8 cellular contexts compared by ENCODE assay signal in the genomic region with DNA sequence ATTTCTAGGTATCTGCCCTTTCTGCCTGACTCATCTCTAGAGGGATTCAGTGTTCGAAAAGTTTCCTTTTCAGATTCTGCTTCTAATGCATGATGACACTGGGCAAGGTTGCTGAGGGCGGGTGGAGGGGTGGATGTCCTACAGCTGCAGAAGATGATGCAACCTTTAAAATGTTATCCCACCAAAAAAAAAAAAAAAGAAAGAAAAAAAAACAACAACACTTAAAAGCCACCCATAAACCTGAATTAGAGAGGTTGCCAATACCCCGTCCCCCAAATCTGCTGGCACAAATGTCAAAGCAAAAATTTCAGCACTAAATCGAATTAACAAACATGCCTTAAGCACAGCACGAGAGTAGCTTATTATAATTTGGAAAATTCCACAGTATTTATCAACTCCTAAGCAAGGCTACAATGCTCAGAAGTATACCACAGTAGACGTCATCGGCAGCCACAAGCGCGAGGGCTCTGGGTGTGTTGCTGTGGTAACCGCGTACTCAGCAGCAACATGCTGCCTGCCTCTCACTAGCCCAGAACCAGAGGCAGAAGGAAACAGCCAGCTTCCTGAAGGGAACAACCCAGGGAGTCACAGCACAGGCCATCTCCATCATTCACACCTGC.
DNase-seq lines count a peak whose midpoint lies in the region; TF ChIP-seq lines count a peak whose summit lies in the region.

No MANE protein-coding gene starts in this region.

- H3K4me1 Mint-ChIP-seq in HFFc6 (ENCODE audit: low read depth) = peaks cover 60% of the 10 kb centered on the region
- peaks cover 79% of the 10 kb centered on the region for H3K4me1 Mint-ChIP-seq in activated T-cell treated with anti-CD3 and anti-CD28 coated beads, Interleukin-2, amount 50 U/mL, for 24 hours (ENCODE audit: low read depth)

- H2AFZ ChIP-seq in fibroblast of lung (ENCODE audit: low read length) = no peak overlapping the region

- H3K36me3 Mint-ChIP-seq in HFFc6 (ENCODE audit: low read depth) = peaks cover 10% of the 10 kb centered on the region
- peaks cover 17% of the 10 kb centered on the region for H3K36me3 Mint-ChIP-seq in activated T-cell treated with anti-CD3 and anti-CD28 coated beads, Interleukin-2, amount 50 U/mL, for 24 hours (ENCODE audit: low read depth)

- no peaks in the 10 kb centered on the region for H3K79me2 ChIP-seq in fibroblast of lung (ENCODE audit: control insufficient read depth, insufficient read depth, low read length)

- peaks cover 2% of the 10 kb centered on the region; the same call in 1 of the 2 replicates for H3K27me3 Mint-ChIP-seq in HFFc6 (ENCODE audit: insufficient read depth)
- H3K27me3 Mint-ChIP-seq in activated T-cell treated with anti-CD3 and anti-CD28 coated beads, Interleukin-2, amount 50 U/mL, for 24 hours = peaks cover 9% of the 10 kb centered on the region

- H3K36me3 ChIP-seq in fibroblast of lung (ENCODE audit: control insufficient read depth, insufficient read depth, low read length) = no peaks in the 10 kb centered on the region
- no peaks in the 10 kb centered on the region for H3K36me3 ChIP-seq in testis (ENCODE audit: low read depth, missing control alignments)

- H3K4me2 ChIP-seq in fibroblast of lung (ENCODE audit: extremely low read depth, insufficient read depth, low read length) = peak overlapping the region; percentile 26

- H3K27ac ChIP-seq in fibroblast of lung (ENCODE audit: insufficient read depth, low read length) (peak overlapping the region; percentile 82), testis (no peak overlapping the region)

- peak overlapping the region; percentile 17 for H3K9ac ChIP-seq in fibroblast of lung (ENCODE audit: insufficient read depth, low read length)

- peak overlapping the region in 1 of 4 experiments; percentile 12 for H3K4me3 ChIP-seq in fibroblast of lung (replicated peaks in 1 of 4; ENCODE audit: control extremely low read depth in 1 of 4, insufficient read depth in 1 of 4, low read depth in 3 of 4, low read length in 4 of 4)
- H3K4me3 ChIP-seq in testis = no peak overlapping the region

- peaks cover 5% of the 10 kb centered on the region for H3K4me1 ChIP-seq in fibroblast of lung (ENCODE audit: control insufficient read depth, extremely low read depth, insufficient read depth, low read length)
- no peaks in the 10 kb centered on the region for H3K4me1 ChIP-seq in testis

- peak overlapping the region; percentile 99 for H3K27ac Mint-ChIP-seq in HFFc6
- peak overlapping the region; percentile 93 for H3K27ac Mint-ChIP-seq in activated T-cell treated with anti-CD3 and anti-CD28 coated beads, Interleukin-2, amount 50 U/mL, for 24 hours

- H4K20me1 ChIP-seq in fibroblast of lung (ENCODE audit: control insufficient read depth, extremely low read depth, insufficient read depth, low read length) = no peaks in the 10 kb centered on the region

- TF ChIP-seq POLR2A in testis (IDR thresholded peaks at IDR 0.05) = no peak

- peak; percentile 74 for DNase-seq in GM04504 (ENCODE audit: low read depth)
- peak; percentile 89 for DNase-seq in HFFc6
- DNase-seq in NCI-H2227 treated with DMSO at 0.1 percent for 48 hours (lab: John Stamatoyannopoulos, UW) = peak; percentile 41
- peak; percentile 69 for DNase-seq in activated T-cell treated with anti-CD3 and anti-CD28 coated beads, Interleukin-2, amount 50 U/mL, for 24 hours
- peak; percentile 94 to 95 for DNase-seq in fibroblast of lung (ENCODE audit: low read depth in 2 of 2)
- DNase-seq in occipital lobe (lab: John Stamatoyannopoulos, UW) = peak; percentile 45
- DNase-seq in testis = peak; percentile 50
- DNase-seq in 8988T = no peak

- H3K27me3 ChIP-seq in fibroblast of lung (ENCODE audit: control insufficient read depth, insufficient read depth, low read length) (no peaks in the 10 kb centered on the region), testis (no peaks in the 10 kb centered on the region)

- no peaks in the 10 kb centered on the region for H3K9me3 Mint-ChIP-seq in HFFc6
- H3K9me3 Mint-ChIP-seq in activated T-cell treated with anti-CD3 and anti-CD28 coated beads, Interleukin-2, amount 50 U/mL, for 24 hours = no peaks in the 10 kb centered on the region

- peak overlapping the region; percentile 84 for H3K4me3 Mint-ChIP-seq in HFFc6
- peak overlapping the region; percentile 40 for H3K4me3 Mint-ChIP-seq in activated T-cell treated with anti-CD3 and anti-CD28 coated beads, Interleukin-2, amount 50 U/mL, for 24 hours

- intact Hi-C loops in testis (cut with DNase I; ENCODE audit: low total_unique reads) = no loop called here

- 58 to 60% methylated on average over 5 to 7 of the region's 11 CpGs for WGBS in testis, 2 donors

- TF ChIP-seq CTCF in HFFc6 (IDR thresholded peaks at IDR 0.05) = no peak
- TF ChIP-seq CTCF in fibroblast of lung (conservative IDR thresholded peaks at IDR 0.05 in 1 of 2, IDR thresholded peaks at IDR 0.05 in 1 of 2; ENCODE audit: low read depth in 1 of 2, low read length in 2 of 2) = no peak
- no peak for TF ChIP-seq CTCF in testis (IDR thresholded peaks at IDR 0.05)

- no peaks in the 10 kb centered on the region for H3K9me3 ChIP-seq in fibroblast of lung (ENCODE audit: control insufficient read depth, insufficient read depth, low read depth, low read length)
- no peaks in the 10 kb centered on the region for H3K9me3 ChIP-seq in testis
